Comparison of ENCODE assay signal across 38 cellular contexts in the genomic region with DNA sequence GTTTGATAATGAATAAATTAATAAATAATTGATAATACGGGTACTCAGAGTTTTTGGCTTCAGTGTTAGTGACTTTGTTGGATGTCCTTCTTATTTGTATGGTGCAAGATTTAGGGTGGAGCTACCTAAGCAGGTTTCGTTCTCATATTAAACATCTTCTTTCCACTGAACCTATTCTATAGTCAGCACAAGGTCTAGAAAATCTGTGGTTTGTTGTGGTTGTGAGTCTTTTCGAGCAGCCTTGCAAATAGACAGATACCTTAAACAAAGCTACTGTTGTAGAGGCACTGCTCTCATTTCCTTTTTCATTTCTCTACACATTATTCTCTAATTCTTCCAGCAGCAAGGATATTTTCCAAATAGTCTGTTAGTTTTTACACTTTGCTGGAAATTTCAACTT. TPM values are rescaled to one million over a fixed set of nuclear protein-coding genes. Genes with fewer than 3 reads are reported as not detected.
"Had no signal": no experiment of that assay in that cellular context is flagged by ENCODE, and none has a peak within 500 bp of the region (broad histone marks: within the 10 kb centered on the region; RNA-seq: fewer than 3 reads in every experiment).

No MANE protein-coding gene starts in this region.

- H3K9me3 ChIP-seq: MG63 had no signal

- H3K4me3 ChIP-seq: MG63 had no signal

- H3K27me3 ChIP-seq: MG63 had no signal

- H3K4me2 ChIP-seq: KMS-11 had no signal

- H3K36me3 ChIP-seq: MG63 had no signal

- H3K9ac ChIP-seq: KMS-11 had no signal

- DNase-seq: Karpas-422, Kasumi-1, KG1, MG63, MV-4-11, NCI-H1048, NCI-H1092, NCI-H1092 treated with DMSO at 0.1 percent for 48 hours, NCI-H1105, NCI-H1105 treated with DMSO at 0.1 percent for 48 hours, NCI-H1417, NCI-H1417 treated with DMSO at 0.1 percent for 48 hours, NCI-H1436, NCI-H1436 treated with DMSO at 0.1 percent for 48 hours, NCI-H146, NCI-H1694, NCI-H1694 treated with DMSO at 0.1 percent for 48 hours, NCI-H187, NCI-H187 treated with DMSO at 0.1 percent for 48 hours, NCI-H1930, NCI-H2029, NCI-H2029 treated with DMSO at 0.1 percent for 48 hours, NCI-H2081, NCI-H2081 treated with DMSO at 0.1 percent for 48 hours, NCI-H2107, NCI-H2171, NCI-H2171 treated with DMSO at 0.1 percent for 48 hours, NCI-H2227 treated with DMSO at 0.1 percent for 48 hours, NCI-H226, NCI-H345, NCI-H446, NCI-H446 treated with DMSO at 0.1 percent for 48 hours, NCI-H510A, NCI-H510A treated with DMSO at 0.1 percent for 48 hours had no signal

- H3K27ac ChIP-seq: KMS-11 had no signal

RNA-seq across cellular contexts. Expression of gene SPANXD, which starts 38.1 kb away (rescaled TPM):
- total RNA-seq: LHCN-M2, MCF 10A, NCI-H460 had no signal
